13 cellular contexts compared by ENCODE assay signal in genomic region chr9:37528652-37529072, GRCh38. TPM values are rescaled to one million over a fixed set of nuclear protein-coding genes. Genes with fewer than 3 reads are reported as not detected.
DNase-seq lines count a peak whose midpoint lies in the region; ATAC-seq and TF ChIP-seq lines count a peak whose summit lies in the region.
"Had no signal": no experiment of that assay in that cellular context is flagged by ENCODE, and none has a peak within 500 bp of the region (broad histone marks: within the 10 kb centered on the region; RNA-seq: fewer than 3 reads in every experiment).

No MANE protein-coding gene starts in this region.

- no peaks in the 10 kb centered on the region for H3K27me3 Mint-ChIP-seq in activated CD4-positive, alpha-beta memory T cell treated with anti-CD3 and anti-CD28 coated beads, Interleukin-2, amount 10 ng/mL, durations not matched to agents 7 days and 5 days
- no peaks in the 10 kb centered on the region for H3K27me3 Mint-ChIP-seq in stimulated activated naive CD8-positive, alpha-beta T cell treated with anti-CD3 and anti-CD28 coated beads, Interleukin-15, amount 100 ng/mL, for 72 hours
- H3K27me3 Mint-ChIP-seq: type B pancreatic cell had no signal

- peaks cover 0 to 6% of the 10 kb centered on the region in 2 donors for H3K36me3 Mint-ChIP-seq in activated naive CD4-positive, alpha-beta T cell treated with anti-CD3 and anti-CD28 coated beads, Interleukin-2, amount 50 U/mL, for 72 hours
- peaks cover 17% of the 10 kb centered on the region for H3K36me3 Mint-ChIP-seq in activated CD4-positive, alpha-beta memory T cell treated with anti-CD3 and anti-CD28 coated beads, Interleukin-2, amount 10 ng/mL, durations not matched to agents 7 days and 5 days (ENCODE audit: low read depth)

- H3K36me3 ChIP-seq in fibroblast of lung (ENCODE audit: control insufficient read depth, insufficient read depth, low read length), result no peaks in the 10 kb centered on the region
- H3K36me3 ChIP-seq: neural progenitor cell had no signal

- peak overlapping the region in 1 of 2 donors; percentile 62 for H3K27ac Mint-ChIP-seq in activated naive CD4-positive, alpha-beta T cell treated with anti-CD3 and anti-CD28 coated beads, Interleukin-2, amount 50 U/mL, for 72 hours
- peak overlapping the region; percentile 84 for H3K27ac Mint-ChIP-seq in activated CD4-positive, alpha-beta memory T cell treated with anti-CD3 and anti-CD28 coated beads, Interleukin-2, amount 10 ng/mL, durations not matched to agents 7 days and 5 days
- peak overlapping the region in 1 of 2 donors; percentile 15 for H3K27ac Mint-ChIP-seq in stimulated activated naive CD8-positive, alpha-beta T cell treated with anti-CD3 and anti-CD28 coated beads, Interleukin-15, amount 100 ng/mL, for 72 hours
- H3K27ac Mint-ChIP-seq: neural progenitor cell, type B pancreatic cell had no signal

- no peak overlapping the region for H3K4me2 ChIP-seq in fibroblast of lung (ENCODE audit: extremely low read depth, insufficient read depth, low read length)
- H3K4me2 ChIP-seq: neural progenitor cell had no signal

- CTCF ChIA-PET in activated CD4-positive, alpha-beta memory T cell treated with anti-CD3 and anti-CD28 coated beads, Interleukin-2, amount 10 ng/mL, durations not matched to agents 7 days and 5 days (lab: Charles Lee), result no interaction called here

- H4K20me1 ChIP-seq in fibroblast of lung (ENCODE audit: control insufficient read depth, extremely low read depth, insufficient read depth, low read length), result no peaks in the 10 kb centered on the region

- DNase-seq in activated naive CD4-positive, alpha-beta T cell treated with Interleukin-2 at 50 U/mL for 16 hours, result peak; percentile 51
- no peak for DNase-seq in activated naive CD4-positive, alpha-beta T cell treated with anti-CD3 and anti-CD28 coated beads, Interleukin-2, amount 50 U/mL, for 72 hours (ENCODE audit: low spot score in 2 of 2)
- DNase-seq in activated CD4-positive, alpha-beta memory T cell treated with anti-CD3 and anti-CD28 coated beads, Interleukin-2, amount 10 ng/mL, durations not matched to agents 7 days and 5 days, result peak; percentile 41
- DNase-seq in fibroblast of lung (ENCODE audit: low read depth in 2 of 2) (peak; percentile 27 to 56), NOMO-1 (lab: John Stamatoyannopoulos, UW; ENCODE audit: unreplicated experiment in 2 of 2) (no peak), foreskin keratinocyte (no peak)
- DNase-seq in stimulated activated naive CD8-positive, alpha-beta T cell treated with anti-CD3 and anti-CD28 coated beads, Interleukin-15, amount 100 ng/mL, for 72 hours, result no peak
- DNase-seq: AML-193, NCI-H1417, OCI-M1 had no signal

- peak overlapping the region; percentile 67 for H3K4me3 Mint-ChIP-seq in activated CD4-positive, alpha-beta memory T cell treated with anti-CD3 and anti-CD28 coated beads, Interleukin-2, amount 10 ng/mL, durations not matched to agents 7 days and 5 days
- H3K4me3 Mint-ChIP-seq in stimulated activated naive CD8-positive, alpha-beta T cell treated with anti-CD3 and anti-CD28 coated beads, Interleukin-15, amount 100 ng/mL, for 72 hours, result no peak overlapping the region
- H3K4me3 Mint-ChIP-seq: neural progenitor cell, type B pancreatic cell had no signal

- no peak overlapping the region for H3K27ac ChIP-seq in fibroblast of lung (ENCODE audit: insufficient read depth, low read length)
- H3K27ac ChIP-seq in foreskin keratinocyte, result no peak overlapping the region
- H3K27ac ChIP-seq: neural progenitor cell had no signal

- no peak for TF ChIP-seq CTCF in fibroblast of lung (conservative IDR thresholded peaks at IDR 0.05 in 1 of 2, IDR thresholded peaks at IDR 0.05 in 1 of 2; ENCODE audit: low read depth in 1 of 2, low read length in 2 of 2)
- no peak for TF ChIP-seq CTCF in foreskin keratinocyte (conservative IDR thresholded peaks at IDR 0.05)

- no peaks in the 10 kb centered on the region for H3K4me1 ChIP-seq in fibroblast of lung (ENCODE audit: control insufficient read depth, extremely low read depth, insufficient read depth, low read length)
- H3K4me1 ChIP-seq in foreskin keratinocyte, result no peaks in the 10 kb centered on the region
- H3K4me1 ChIP-seq: neural progenitor cell had no signal

- H3K27me3 ChIP-seq in fibroblast of lung (ENCODE audit: control insufficient read depth, insufficient read depth, low read length) (no peaks in the 10 kb centered on the region), foreskin keratinocyte (no peaks in the 10 kb centered on the region)
- H3K27me3 ChIP-seq: neural progenitor cell had no signal

- no peak overlapping the region for H3K9ac ChIP-seq in fibroblast of lung (ENCODE audit: insufficient read depth, low read length)
- H3K9ac ChIP-seq: neural progenitor cell had no signal

- H3K4me3 ChIP-seq in fibroblast of lung (replicated peaks in 1 of 4; ENCODE audit: control extremely low read depth in 1 of 4, insufficient read depth in 1 of 4, low read depth in 3 of 4, low read length in 4 of 4), result no peak overlapping the region
- H3K4me3 ChIP-seq: neural progenitor cell had no signal

- POLR2A ChIA-PET in activated CD4-positive, alpha-beta memory T cell treated with anti-CD3 and anti-CD28 coated beads, Interleukin-2, amount 10 ng/mL, durations not matched to agents 7 days and 5 days (lab: Charles Lee), result interaction anchor here (0.8 to 1.6 kb wide), 6 partner anchors 11 to 256 kb away, joined by 3 to 10 read pairs (median 4); partner anchors contain the start of genes EXOSC3, POLR1E and TOMM5

- no peaks in the 10 kb centered on the region for H3K9me3 Mint-ChIP-seq in activated naive CD4-positive, alpha-beta T cell treated with anti-CD3 and anti-CD28 coated beads, Interleukin-2, amount 50 U/mL, for 72 hours
- H3K9me3 Mint-ChIP-seq in activated CD4-positive, alpha-beta memory T cell treated with anti-CD3 and anti-CD28 coated beads, Interleukin-2, amount 10 ng/mL, durations not matched to agents 7 days and 5 days, result no peaks in the 10 kb centered on the region
- no peaks in the 10 kb centered on the region for H3K9me3 Mint-ChIP-seq in stimulated activated naive CD8-positive, alpha-beta T cell treated with anti-CD3 and anti-CD28 coated beads, Interleukin-15, amount 100 ng/mL, for 72 hours
- H3K9me3 Mint-ChIP-seq: neural progenitor cell, type B pancreatic cell had no signal

- peaks cover 31% of the 10 kb centered on the region for H3K4me1 Mint-ChIP-seq in activated CD4-positive, alpha-beta memory T cell treated with anti-CD3 and anti-CD28 coated beads, Interleukin-2, amount 10 ng/mL, durations not matched to agents 7 days and 5 days
- H3K4me1 Mint-ChIP-seq in stimulated activated naive CD8-positive, alpha-beta T cell treated with anti-CD3 and anti-CD28 coated beads, Interleukin-15, amount 100 ng/mL, for 72 hours, result peaks cover 8% of the 10 kb centered on the region

- no peak overlapping the region for H2AFZ ChIP-seq in fibroblast of lung (ENCODE audit: low read length)
- H2AFZ ChIP-seq: neural progenitor cell had no signal

- ATAC-seq in activated naive CD4-positive, alpha-beta T cell treated with anti-CD3 and anti-CD28 coated beads, Interleukin-2, amount 50 U/mL, for 72 hours, result no peak
- peak; percentile 60 for ATAC-seq in stimulated activated naive CD8-positive, alpha-beta T cell treated with anti-CD3 and anti-CD28 coated beads, Interleukin-15, amount 100 ng/mL, for 72 hours
- ATAC-seq in HG03342 (IDR thresholded peaks at IDR 0.05; ENCODE audit: unreplicated experiment) (no peak), foreskin keratinocyte (no peak)

- H3K9me3 ChIP-seq in fibroblast of lung (ENCODE audit: control insufficient read depth, insufficient read depth, low read depth, low read length), result no peaks in the 10 kb centered on the region

- H3K79me2 ChIP-seq in fibroblast of lung (ENCODE audit: control insufficient read depth, insufficient read depth, low read length), result no peaks in the 10 kb centered on the region

RNA-seq across cellular contexts. Expression of gene POLR1E, which starts 42.9 kb away (rescaled TPM):
- total RNA-seq in activated naive CD4-positive, alpha-beta T cell treated with anti-CD3 and anti-CD28 coated beads, Interleukin-2, amount 50 U/mL, for 72 hours, result 10 to 100 TPM; 60.3 to 66.6 TPM
- 10 to 100 TPM; 27.6 to 29.2 TPM for total RNA-seq in activated CD4-positive, alpha-beta memory T cell treated with anti-CD3 and anti-CD28 coated beads, Interleukin-2, amount 10 ng/mL, durations not matched to agents 7 days and 5 days
- total RNA-seq in fibroblast of lung, result 31.7 and 43.7 TPM in 2 replicates
- 30.9 and 59.2 TPM in 2 replicates for polyA plus RNA-seq in fibroblast of lung
- 23.8 and 48.0 TPM in 2 replicates for polyA plus RNA-seq in fibroblast of lung (2012)
- polyA minus RNA-seq in fibroblast of lung (ENCODE audit: low replicate concordance), result 14.1 and 25.7 TPM in 2 replicates
- total RNA-seq in foreskin keratinocyte, result 39.7 and 48.9 TPM in 2 replicates
- polyA plus RNA-seq in foreskin keratinocyte, result 24.1 and 32.0 TPM in 2 replicates

RNA-seq across cellular contexts. Expression of gene FBXO10, which starts 47.5 kb away (rescaled TPM):
- total RNA-seq in activated naive CD4-positive, alpha-beta T cell treated with anti-CD3 and anti-CD28 coated beads, Interleukin-2, amount 50 U/mL, for 72 hours, result 1 to 10 TPM; 1.3 to 1.4 TPM
- 1 to 10 TPM; 5.8 to 6.7 TPM for total RNA-seq in activated CD4-positive, alpha-beta memory T cell treated with anti-CD3 and anti-CD28 coated beads, Interleukin-2, amount 10 ng/mL, durations not matched to agents 7 days and 5 days
- total RNA-seq in fibroblast of lung (11.6 and 12.2 TPM in 2 replicates), foreskin keratinocyte (3.8 and 3.9 TPM in 2 replicates)
- polyA plus RNA-seq in fibroblast of lung (7.6 and 8.2 TPM in 2 replicates), foreskin keratinocyte (1.5 and 1.6 TPM in 2 replicates)
- polyA plus RNA-seq in fibroblast of lung (2012), result 6.0 and 6.4 TPM in 2 replicates
- polyA minus RNA-seq in fibroblast of lung (ENCODE audit: low replicate concordance), result 15.2 and 16.2 TPM in 2 replicates

Comparison
In these comparisons a context has a peak if more than half of its experiments do, and no peak if none do; other contexts are left out.
1. DNase-seq: peak in activated naive CD4-positive, alpha-beta T cell treated with Interleukin-2 at 50 U/mL for 16 hours (single experiment), activated CD4-positive, alpha-beta memory T cell treated with anti-CD3 and anti-CD28 coated beads, Interleukin-2, amount 10 ng/mL, durations not matched to agents 7 days and 5 days (single experiment) and fibroblast of lung (2 of 2); none in activated naive CD4-positive, alpha-beta T cell treated with anti-CD3 and anti-CD28 coated beads, Interleukin-2, amount 50 U/mL, for 72 hours (0 of 2), stimulated activated naive CD8-positive, alpha-beta T cell treated with anti-CD3 and anti-CD28 coated beads, Interleukin-15, amount 100 ng/mL, for 72 hours (0 of 2), NOMO-1 (0 of 2) and foreskin keratinocyte (0 of 2).